Comparison of ENCODE assay signal across 25 cellular contexts in the genomic region with DNA sequence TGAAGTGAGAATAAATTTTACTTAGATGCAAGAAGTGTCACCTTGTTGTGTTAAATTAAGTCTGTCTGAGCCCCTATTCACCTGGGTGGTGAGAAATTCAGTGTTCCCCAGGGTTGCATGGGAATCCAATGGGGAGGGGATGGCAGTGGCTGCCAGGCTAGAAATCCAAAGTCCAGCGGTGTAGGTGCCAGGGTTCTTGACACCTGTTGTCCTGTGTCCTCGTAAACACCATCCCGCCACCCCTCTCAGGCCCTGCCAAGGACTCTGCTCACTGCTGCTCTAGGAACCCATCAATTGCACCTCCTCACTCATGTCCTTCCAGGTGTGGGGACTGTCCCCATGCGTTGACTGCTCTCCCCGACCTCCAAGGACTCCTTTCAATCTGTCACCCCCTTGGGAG. TPM values are rescaled to one million over a fixed set of nuclear protein-coding genes. Genes with fewer than 3 reads are reported as not detected.
A peak's percentile ranks its signal among the peaks of the same experiment; 100 is the strongest.
DNase-seq lines count a peak whose midpoint lies in the region; ATAC-seq and TF ChIP-seq lines count a peak whose summit lies in the region.
"Had no signal": no experiment of that assay in that cellular context is flagged by ENCODE, and none has a peak within 500 bp of the region (broad histone marks: within the 10 kb centered on the region; RNA-seq: fewer than 3 reads in every experiment).

No MANE protein-coding gene starts in this region.

- no peak overlapping the region for H4K8ac ChIP-seq in trophoblast cell (ENCODE audit: low read depth, low read length)

- H3K9me3 ChIP-seq in HEK293 (ENCODE audit: control insufficient read depth, insufficient read depth, low read depth, low read length) (no peaks in the 10 kb centered on the region), trophoblast cell (ENCODE audit: insufficient read depth, low read depth, low read length) (peaks cover 3% of the 10 kb centered on the region)
- H3K9me3 ChIP-seq: BE2C, BLaER1 had no signal

- no peaks in the 10 kb centered on the region for H3K27me3 ChIP-seq in trophoblast cell (ENCODE audit: insufficient read depth, low read length)
- H3K27me3 ChIP-seq: BE2C, BLaER1 had no signal

- H3K36me3 ChIP-seq in HEK293 (ENCODE audit: control insufficient read depth in 2 of 2, insufficient read depth in 1 of 2, low read length in 2 of 2) (no peaks in the 10 kb centered on the region), trophoblast cell (ENCODE audit: control insufficient read depth in 1 of 2, insufficient read depth in 2 of 2, low read length in 2 of 2) (no peaks in the 10 kb centered on the region)
- H3K36me3 ChIP-seq: BE2C, BLaER1 had no signal

- no peak overlapping the region for H2AK5ac ChIP-seq in trophoblast cell (ENCODE audit: low read length)

- no peak overlapping the region for H3K4ac ChIP-seq in trophoblast cell (ENCODE audit: low read depth, low read length)

- H4K91ac ChIP-seq in trophoblast cell (ENCODE audit: low read depth, low read length), result no peak overlapping the region

- no peak overlapping the region for H2AFZ ChIP-seq in trophoblast cell (ENCODE audit: insufficient read depth, low read length, poor library complexity)

- no peak overlapping the region for H3K27ac ChIP-seq in HEK293 (ENCODE audit: extremely low read depth, low read depth, low read length)
- no peak overlapping the region for H3K27ac ChIP-seq in trophoblast cell (ENCODE audit: low read depth, low read length)
- H3K27ac ChIP-seq: BLaER1 had no signal

- WGBS in trophoblast cell (ENCODE audit: extremely low coverage, insufficient coverage, insufficient read length), result no CpG with 5 or more reads among the region's 5 CpGs

- H3K14ac ChIP-seq in trophoblast cell (ENCODE audit: low read length), result no peak overlapping the region

- CTCF ChIA-PET in HEK293 (lab: Yijun Ruan, JAX) (no interaction called here), HEK293T (lab: Yijun Ruan, JAX) (no interaction called here)

- no peak overlapping the region for H4K12ac ChIP-seq in trophoblast cell (ENCODE audit: low read depth, low read length)

- H3K18ac ChIP-seq in trophoblast cell (ENCODE audit: low read length), result no peak overlapping the region

- H3K79me1 ChIP-seq in trophoblast cell (ENCODE audit: low read length), result no peaks in the 10 kb centered on the region

- no peak overlapping the region for H3K4me3 ChIP-seq in HEK293 (ENCODE audit: low read depth, low read length)
- H3K4me3 ChIP-seq in trophoblast cell (ENCODE audit: low read depth, low read length), result peak overlapping the region; percentile 36
- H3K4me3 ChIP-seq: BLaER1, GM12878 had no signal

- no peak overlapping the region for H3K4me2 ChIP-seq in trophoblast cell (ENCODE audit: low read length)
- H3K4me2 ChIP-seq: BLaER1 had no signal

- no peak overlapping the region for H3K23ac ChIP-seq in trophoblast cell (ENCODE audit: low read length)

- POLR2A ChIA-PET in HEK293 (lab: Yijun Ruan, JAX) (no interaction called here), HEK293T (lab: Yijun Ruan, JAX) (no interaction called here)

- H2BK120ac ChIP-seq in trophoblast cell (ENCODE audit: insufficient read depth, low read length, poor library complexity), result no peak overlapping the region

- H3K4me1 ChIP-seq in HEK293 (ENCODE audit: control insufficient read depth, insufficient read depth, low read length) (no peaks in the 10 kb centered on the region), trophoblast cell (ENCODE audit: control insufficient read depth in 1 of 2, insufficient read depth in 2 of 2, low read length in 2 of 2) (no peaks in the 10 kb centered on the region)
- H3K4me1 ChIP-seq: BE2C, BLaER1 had no signal

- ATAC-seq in left lobe of liver (peak; percentile 68), HG03439 (IDR thresholded peaks at IDR 0.05; ENCODE audit: unreplicated experiment) (no peak)
- ATAC-seq: GM12878 had no signal

- no peak overlapping the region for H3K9ac ChIP-seq in trophoblast cell (ENCODE audit: low read length)
- H3K9ac ChIP-seq: BLaER1 had no signal

- TF ChIP-seq CTCF in HEK293 (tag by site-specific recombination; IDR thresholded peaks at IDR 0.05), result no peak

- H2BK5ac ChIP-seq in trophoblast cell (ENCODE audit: low read depth, low read length, poor library complexity), result no peak overlapping the region

- H3K79me2 ChIP-seq in trophoblast cell (ENCODE audit: control insufficient read depth, insufficient read depth, low read length, poor library complexity), result no peaks in the 10 kb centered on the region

- DNase-seq in left lobe of liver (ENCODE audit: low spot score) (no peak), trophoblast cell (no peak), HEK293T (ENCODE audit: extremely low spot score) (no peak)
- DNase-seq: 8988T; ACHN; BE2C; C1 segment of cervical spinal cord; CD4-positive, alpha-beta memory T cell; CD4-positive, CD25-positive, alpha-beta regulatory T cell; CD8-positive, alpha-beta memory T cell; COR-L47; DMS 273 treated with DMSO at 0.1 percent for 48 hours; DMS153; DMS53; DMS79; DND-41; GDM1 had no signal

- H2BK12ac ChIP-seq in trophoblast cell (ENCODE audit: low read length), result no peak overlapping the region

TF ChIP-seq in HEK293, 187 proteins besides CTCF, POLR2A, EP300 and RAD21 (continues in another document):
- no peak for TF ChIP-seq ZBTB48 (tag by site-specific recombination; IDR thresholded peaks at IDR 0.05)
- TF ChIP-seq SCRT2 (tag by site-specific recombination; IDR thresholded peaks at IDR 0.05), result 0 out of 2 replicates have a peak, but pooled peaks have one; percentile 16
- TF ChIP-seq GLI2 (tag by site-specific recombination; IDR thresholded peaks at IDR 0.05; ENCODE audit: borderline replicate concordance, low read depth), result no peak
- TF ChIP-seq ZNF324 (tag by site-specific recombination; IDR thresholded peaks at IDR 0.05), result no peak
- no peak for TF ChIP-seq ZIC2 (tag by site-specific recombination; IDR thresholded peaks at IDR 0.05)
- TF ChIP-seq ZNF121 (tag by site-specific recombination; IDR thresholded peaks at IDR 0.05), result no peak
- TF ChIP-seq, protein P1, sequence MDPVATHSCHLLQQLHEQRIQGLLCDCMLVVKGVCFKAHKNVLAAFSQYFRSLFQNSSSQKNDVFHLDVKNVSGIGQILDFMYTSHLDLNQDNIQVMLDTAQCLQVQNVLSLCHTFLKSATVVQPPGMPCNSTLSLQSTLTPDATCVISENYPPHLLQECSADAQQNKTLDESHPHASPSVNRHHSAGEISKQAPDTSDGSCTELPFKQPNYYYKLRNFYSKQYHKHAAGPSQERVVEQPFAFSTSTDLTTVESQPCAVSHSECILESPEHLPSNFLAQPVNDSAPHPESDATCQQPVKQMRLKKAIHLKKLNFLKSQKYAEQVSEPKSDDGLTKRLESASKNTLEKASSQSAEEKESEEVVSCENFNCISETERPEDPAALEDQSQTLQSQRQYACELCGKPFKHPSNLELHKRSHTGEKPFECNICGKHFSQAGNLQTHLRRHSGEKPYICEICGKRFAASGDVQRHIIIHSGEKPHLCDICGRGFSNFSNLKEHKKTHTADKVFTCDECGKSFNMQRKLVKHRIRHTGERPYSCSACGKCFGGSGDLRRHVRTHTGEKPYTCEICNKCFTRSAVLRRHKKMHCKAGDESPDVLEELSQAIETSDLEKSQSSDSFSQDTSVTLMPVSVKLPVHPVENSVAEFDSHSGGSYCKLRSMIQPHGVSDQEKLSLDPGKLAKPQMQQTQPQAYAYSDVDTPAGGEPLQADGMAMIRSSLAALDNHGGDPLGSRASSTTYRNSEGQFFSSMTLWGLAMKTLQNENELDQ (tag by site-specific recombination; IDR thresholded peaks at IDR 0.05; ENCODE audit: low read depth), result no peak
- no peak for TF ChIP-seq ZNF558 (tag by site-specific recombination; IDR thresholded peaks at IDR 0.05)

TF ChIP-seq in HEK293T, 16 proteins besides CTCF, POLR2A, EP300 and RAD21:
- no peak for TF ChIP-seq FOXA1 (IDR thresholded peaks at IDR 0.05)
- no peak for TF ChIP-seq ELF4 (IDR thresholded peaks at IDR 0.05)
- TF ChIP-seq BHLHE40 (IDR thresholded peaks at IDR 0.05; ENCODE audit: borderline replicate concordance), result no peak
- no peak for TF ChIP-seq FOXM1 (IDR thresholded peaks at IDR 0.05; ENCODE audit: borderline replicate concordance)

RNA-seq across cellular contexts. Expression of a gene that starts 58.9 kb away (rescaled TPM):
- total RNA-seq in left lobe of liver, result not detected
- polyA plus RNA-seq in trophoblast cell (2013), result not detected in 2 replicates
- total RNA-seq: CD4-positive, alpha-beta memory T cell; CD4-positive, CD25-positive, alpha-beta regulatory T cell; CD8-positive, alpha-beta memory T cell; Daoy; G401; GM12878 had no signal
- polyA plus RNA-seq: AG04450; CD14-positive monocyte; CD4-positive, alpha-beta memory T cell; CD4-positive, CD25-positive, alpha-beta regulatory T cell; CD8-positive, alpha-beta memory T cell; GM12878 had no signal
